22 cellular contexts compared by ENCODE assay signal in the genomic region with DNA sequence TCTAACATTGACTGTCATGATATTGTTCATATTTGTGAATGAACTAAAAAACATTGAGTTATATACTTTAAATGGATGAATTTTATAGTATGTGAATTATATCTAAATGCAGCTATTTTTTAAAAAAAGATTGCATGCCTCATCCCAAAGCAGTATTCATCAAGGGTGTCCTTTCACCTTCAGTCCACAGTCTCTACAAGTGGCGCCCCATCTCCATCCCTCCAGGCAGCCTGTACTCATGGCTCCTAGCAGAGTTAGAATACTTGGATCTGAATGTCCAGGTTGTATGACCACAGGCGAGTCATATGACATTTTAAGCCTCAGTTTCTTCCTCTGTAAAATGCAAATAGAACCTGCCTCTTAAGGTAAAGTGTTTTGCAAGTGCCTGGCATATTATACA.
"Had no signal": no experiment of that assay in that cellular context is flagged by ENCODE, and none has a peak within 500 bp of the region (broad histone marks: within the 10 kb centered on the region; RNA-seq: fewer than 3 reads in every experiment).

No MANE protein-coding gene starts in this region.

- H3K9me3 Mint-ChIP-seq: activated CD4-positive, alpha-beta memory T cell treated with anti-CD3 and anti-CD28 coated beads for 36 hours; activated naive CD4-positive, alpha-beta T cell treated with anti-CD3 and anti-CD28 coated beads, Interleukin-2, amount 10 ng/mL, durations not matched to agents 7 days and 5 days; activated T-cell treated with anti-CD3 and anti-CD28 coated beads, Interleukin-2, amount 50 U/mL, for 72 hours; mesothelial cell of epicardium; naive thymus-derived CD8-positive, alpha-beta T cell had no signal

- H3K27me3 ChIP-seq: esophagus squamous epithelium, vagina had no signal

- H3K27ac Mint-ChIP-seq: activated CD4-positive, alpha-beta memory T cell treated with anti-CD3 and anti-CD28 coated beads for 36 hours; activated naive CD4-positive, alpha-beta T cell treated with anti-CD3 and anti-CD28 coated beads, Interleukin-2, amount 10 ng/mL, durations not matched to agents 7 days and 5 days; activated T-cell treated with anti-CD3 and anti-CD28 coated beads, Interleukin-2, amount 50 U/mL, for 72 hours; mesothelial cell of epicardium; naive thymus-derived CD8-positive, alpha-beta T cell; type B pancreatic cell had no signal

- H3K4me3 ChIP-seq: coronary artery, esophagus squamous epithelium, gastrocnemius medialis, left ventricle myocardium inferior, thoracic aorta, vagina had no signal

- H3K36me3 ChIP-seq: esophagus squamous epithelium, gastrocnemius medialis, left ventricle myocardium inferior, thoracic aorta, vagina had no signal

- H3K27ac ChIP-seq: coronary artery, esophagus squamous epithelium, gastrocnemius medialis, left ventricle myocardium inferior, thoracic aorta, vagina had no signal

- H3K36me3 Mint-ChIP-seq: activated CD4-positive, alpha-beta memory T cell treated with anti-CD3 and anti-CD28 coated beads for 36 hours; activated naive CD4-positive, alpha-beta T cell treated with anti-CD3 and anti-CD28 coated beads, Interleukin-2, amount 10 ng/mL, durations not matched to agents 7 days and 5 days; mesothelial cell of epicardium; naive thymus-derived CD8-positive, alpha-beta T cell; type B pancreatic cell had no signal

- H3K4me1 Mint-ChIP-seq: activated naive CD4-positive, alpha-beta T cell treated with anti-CD3 and anti-CD28 coated beads, Interleukin-2, amount 10 ng/mL, durations not matched to agents 7 days and 5 days; naive thymus-derived CD8-positive, alpha-beta T cell had no signal

- H3K4me3 Mint-ChIP-seq: activated CD4-positive, alpha-beta memory T cell treated with anti-CD3 and anti-CD28 coated beads for 36 hours; activated naive CD4-positive, alpha-beta T cell treated with anti-CD3 and anti-CD28 coated beads, Interleukin-2, amount 10 ng/mL, durations not matched to agents 7 days and 5 days; activated T-cell treated with anti-CD3 and anti-CD28 coated beads, Interleukin-2, amount 50 U/mL, for 72 hours; mesothelial cell of epicardium; naive thymus-derived CD8-positive, alpha-beta T cell; type B pancreatic cell had no signal

- H3K9me3 ChIP-seq: esophagus squamous epithelium, gastrocnemius medialis, left ventricle myocardium inferior, thoracic aorta, vagina had no signal

- ATAC-seq: activated T-cell treated with anti-CD3 and anti-CD28 coated beads, Interleukin-2, amount 50 U/mL, for 72 hours; gastrocnemius medialis; naive thymus-derived CD8-positive, alpha-beta T cell had no signal

- DNase-seq: activated CD4-positive, alpha-beta memory T cell treated with anti-CD3 and anti-CD28 coated beads for 36 hours; activated CD4-positive, alpha-beta T cell treated with anti-CD3 and anti-CD28 coated beads for 48 hours; activated CD4-positive, CD25-positive, alpha-beta regulatory T cell; activated effector memory CD4-positive, alpha-beta T cell treated with Interleukin-2 at 50 U/mL for 16 hours; activated naive CD4-positive, alpha-beta T cell treated with anti-CD3 and anti-CD28 coated beads, Interleukin-2, amount 10 ng/mL, durations not matched to agents 7 days and 5 days; activated T-cell treated with anti-CD3 and anti-CD28 coated beads, Interleukin-2, amount 50 U/mL, for 72 hours; amygdala; cerebellar nuclear complex; esophagus squamous epithelium; gastrocnemius medialis; head of caudate nucleus; hypothalamus; left ventricle myocardium inferior; naive thymus-derived CD8-positive, alpha-beta T cell; retina; stimulated activated CD4-positive, alpha-beta T cell treated with anti-CD3 and anti-CD28 coated beads, Interleukin-4, amount 100 ng/mL, for 24 hours; stimulated activated naive CD4-positive, alpha-beta T cell treated with Interleukin-2 at 50 U/mL for 16 hours had no signal

- H3K4me1 ChIP-seq: esophagus squamous epithelium, gastrocnemius medialis, left ventricle myocardium inferior, vagina had no signal
